8 cellular contexts compared by ENCODE assay signal in the genomic region with DNA sequence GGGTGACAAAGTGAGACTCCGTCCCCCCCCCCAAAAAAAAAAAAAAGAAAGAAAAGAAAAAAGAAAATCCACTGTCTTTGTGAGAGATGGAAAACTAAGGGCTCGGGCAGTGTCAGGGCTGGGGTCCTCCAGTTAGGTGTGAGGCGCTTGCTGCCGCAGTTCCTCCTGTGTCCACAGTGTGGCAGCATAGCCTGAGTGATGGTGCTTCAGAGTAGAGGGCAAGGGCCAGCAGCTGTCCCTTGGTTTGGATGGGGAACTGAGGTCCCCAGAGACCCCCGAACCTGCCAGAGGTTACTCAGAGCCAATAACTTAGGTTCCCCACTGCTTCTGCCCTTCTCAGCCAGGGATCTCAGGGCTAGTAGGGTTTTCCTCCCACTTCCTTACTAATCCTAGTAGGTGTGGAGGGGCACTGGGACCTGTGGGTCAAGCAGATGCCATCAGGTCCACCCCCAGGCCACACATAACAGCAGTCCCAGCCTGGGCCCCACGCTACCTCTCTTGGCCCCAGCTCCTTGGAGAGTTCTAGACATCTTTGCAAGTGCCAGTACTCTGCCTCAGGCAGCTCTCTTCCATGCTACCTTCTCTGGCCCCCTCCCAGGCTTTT. TPM values are rescaled to one million over a fixed set of nuclear protein-coding genes. Genes with fewer than 3 reads are reported as not detected.
DNase-seq lines count a peak whose midpoint lies in the region; ATAC-seq and TF ChIP-seq lines count a peak whose summit lies in the region.

No MANE protein-coding gene starts in this region.

- H3K36me3 Mint-ChIP-seq in T-helper 17 cell (ENCODE audit: low read depth): no peaks in the 10 kb centered on the region

- H3K4me1 ChIP-seq in right cardiac atrium (ENCODE audit: control insufficient read depth, insufficient read depth, low read length) (no peaks in the 10 kb centered on the region), gastrocnemius medialis (no peaks in the 10 kb centered on the region)

- H3K4me3 ChIP-seq in right cardiac atrium (ENCODE audit: low read length) (no peak overlapping the region), gastrocnemius medialis (no peak overlapping the region)

- 8% methylated on average over 6 of the region's 6 CpGs for WGBS in right cardiac atrium

- H3K9me3 ChIP-seq in T-helper 17 cell (ENCODE audit: control insufficient read depth, low read length, poor library complexity, severe bottlenecking): no peaks in the 10 kb centered on the region
- no peaks in the 10 kb centered on the region for H3K9me3 ChIP-seq in right cardiac atrium (ENCODE audit: control insufficient read depth, low read length)
- H3K9me3 ChIP-seq in gastrocnemius medialis: no peaks in the 10 kb centered on the region

- H3K4me3 Mint-ChIP-seq in T-helper 17 cell: no peak overlapping the region

- H3K27me3 ChIP-seq in right cardiac atrium (ENCODE audit: control insufficient read depth, insufficient read depth) (no peaks in the 10 kb centered on the region), gastrocnemius medialis (no peaks in the 10 kb centered on the region)

- H3K36me3 ChIP-seq in gastrocnemius medialis: no peaks in the 10 kb centered on the region

- TF ChIP-seq POLR2A in gastrocnemius medialis (IDR thresholded peaks at IDR 0.05): no peak

- H3K27ac Mint-ChIP-seq in T-helper 17 cell: peak overlapping the region; percentile 37

- DNase-seq in G401 (ENCODE audit: low spot score): peak; percentile 68
- peak; percentile 51 to 68 (median 56) for DNase-seq in T-helper 17 cell
- DNase-seq in amygdala (lab: John Stamatoyannopoulos, UW): peak in 44 of 56 donors; percentile 12 to 89 (median 48)
- DNase-seq in right cardiac atrium: peak; percentile 74 to 90 (median 89)
- peak; percentile 38 to 74 for DNase-seq in gastrocnemius medialis
- DNase-seq in DMS114 treated with DMSO at 0.1 percent for 48 hours (lab: John Stamatoyannopoulos, UW; ENCODE audit: unreplicated experiment): no peak

- H3K27ac ChIP-seq in right cardiac atrium (ENCODE audit: low read length): no peak overlapping the region
- H3K27ac ChIP-seq in gastrocnemius medialis: no peak overlapping the region

- no peaks in the 10 kb centered on the region for H3K27me3 Mint-ChIP-seq in T-helper 17 cell

- TF ChIP-seq CTCF in LNCAP (IDR thresholded peaks at IDR 0.05) (peak; percentile 98), gastrocnemius medialis (IDR thresholded peaks at IDR 0.05 in 4 of 5, conservative IDR thresholded peaks at IDR 0.05 in 1 of 5) (peak; percentile 75 to 97 (median 85))

- peaks cover 6% of the 10 kb centered on the region for H3K4me1 Mint-ChIP-seq in T-helper 17 cell

- intact Hi-C loops in right cardiac atrium (cut with DNase I) (loop anchor here in 2 of 4 donors (10.0 kb wide), 2 partner anchors 73 to 97 kb away; a partner anchor contains a TSS), gastrocnemius medialis (cut with DNase I; ENCODE audit: low total_unique reads) (no loop called here)

- in situ Hi-C loops in G401 (cut with HindIII; ENCODE audit: low sequenced_read_pairs): no loop called here
- in situ Hi-C loops in gastrocnemius medialis (cut with MboI; ENCODE audit: low sequenced_read_pairs in 4 of 4): no loop called here

- peak; percentile 89 for ATAC-seq in T-helper 17 cell
- ATAC-seq in right cardiac atrium: peak; percentile 81 to 86
- peak; percentile 86 to 90 for ATAC-seq in gastrocnemius medialis
- ATAC-seq in GM18517 (IDR thresholded peaks at IDR 0.05; ENCODE audit: unreplicated experiment): no peak

RNA-seq across cellular contexts. Expression of a gene that starts 7.9 kb away (rescaled TPM):
- total RNA-seq in G401 (2014; rRNA removed; shearing (Covaris generic)): 67.1 and 74.6 TPM in 2 replicates
- 10 to 100 TPM; 14.6 to 16.2 TPM for total RNA-seq in T-helper 17 cell
- total RNA-seq in right cardiac atrium: 10 to 100 TPM; 11.2 to 13.9 (median 12.6) TPM
- 8.6 TPM for polyA plus RNA-seq in right cardiac atrium
- total RNA-seq in gastrocnemius medialis: 10 to 100 TPM in 3 of 4 donors, 1 to 10 TPM in 1; 9.7 to 21.0 (median 15.7) TPM

RNA-seq across cellular contexts. Expression of a gene that starts 33.9 kb away (rescaled TPM):
- 85.0 and 116 TPM in 2 replicates for total RNA-seq in G401 (2014; rRNA removed; shearing (Covaris generic))
- total RNA-seq in T-helper 17 cell: 100 to 1,000 TPM; 100 to 104 TPM
- total RNA-seq in right cardiac atrium: 100 to 1,000 TPM; 180 to 195 (median 185) TPM
- polyA plus RNA-seq in right cardiac atrium: 112 TPM
- total RNA-seq in gastrocnemius medialis: 100 to 1,000 TPM; 188 to 271 (median 224) TPM

RNA-seq across cellular contexts. Expression of a gene that starts 41.0 kb away (rescaled TPM):
- 321 and 446 TPM in 2 replicates for total RNA-seq in G401 (2014; rRNA removed; shearing (Covaris generic))
- total RNA-seq in T-helper 17 cell (100 to 1,000 TPM; 276 to 284 TPM), right cardiac atrium (100 to 1,000 TPM; 176 to 217 (median 194) TPM), gastrocnemius medialis (100 to 1,000 TPM; 600 to 752 (median 681) TPM)
- polyA plus RNA-seq in right cardiac atrium: 166 TPM

RNA-seq across cellular contexts. Expression of a gene that starts 42.9 kb away (rescaled TPM):
- 20.5 and 22.0 TPM in 2 replicates for total RNA-seq in G401 (2014; rRNA removed; shearing (Covaris generic))
- total RNA-seq in T-helper 17 cell (10 to 100 TPM in 1 of 2 donors, 1 to 10 TPM in 1; 6.1 to 10.2 TPM), right cardiac atrium (10 to 100 TPM; 17.6 to 20.7 (median 19.6) TPM), gastrocnemius medialis (10 to 100 TPM; 19.3 to 45.2 (median 34.3) TPM)
- 13.1 TPM for polyA plus RNA-seq in right cardiac atrium
